ENCODE assay signal across 27 cellular contexts in the genomic region with DNA sequence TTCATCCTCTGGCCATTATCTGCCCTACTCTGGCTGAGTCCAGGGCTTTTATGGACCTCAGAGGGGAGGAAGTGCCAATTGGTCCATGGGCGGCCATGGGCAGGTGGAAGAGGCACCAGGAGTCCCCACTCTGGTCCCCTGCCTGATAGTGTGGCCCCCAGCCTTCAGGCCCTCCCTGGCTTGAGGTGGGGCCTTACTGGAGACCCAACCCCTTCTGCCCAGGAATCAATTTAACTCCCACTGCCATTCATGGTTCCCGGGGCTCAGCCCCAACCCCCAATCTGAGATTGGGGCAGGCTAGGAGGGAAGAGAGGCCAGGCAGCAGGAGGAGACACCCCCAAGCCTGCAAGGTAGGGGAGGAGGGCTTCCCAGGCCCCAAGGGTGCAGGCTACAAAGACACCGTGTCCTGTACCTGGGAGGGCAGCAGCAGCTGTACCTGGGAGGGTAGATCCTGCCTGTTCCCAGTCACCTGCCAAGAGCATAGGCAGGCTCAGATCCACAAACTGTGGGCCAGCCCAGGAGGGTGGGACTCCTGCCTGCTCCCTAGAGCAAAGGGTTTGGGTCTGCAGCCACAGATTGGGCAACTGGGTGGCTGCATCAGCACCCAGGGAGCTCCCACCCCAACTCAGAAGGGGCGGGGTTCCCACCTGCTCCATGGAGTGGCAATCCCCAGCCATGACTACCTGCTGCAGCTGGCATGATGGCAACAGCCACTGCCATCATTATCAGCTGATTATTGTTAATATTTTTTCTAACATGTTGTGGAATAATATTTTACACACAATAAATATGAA.
"Had no signal": no experiment of that assay in that cellular context is flagged by ENCODE, and none has a peak within 500 bp of the region (broad histone marks: within the 10 kb centered on the region; RNA-seq: fewer than 3 reads in every experiment).

No MANE protein-coding gene starts in this region.

- ATAC-seq: left cardiac atrium; left lung; naive thymus-derived CD4-positive, alpha-beta T cell; psoas muscle had no signal

- H3K4me3 Mint-ChIP-seq: naive thymus-derived CD4-positive, alpha-beta T cell; nephron; neural progenitor cell had no signal

- H3K27me3 ChIP-seq: esophagus squamous epithelium, heart right ventricle, left lung, neural progenitor cell, testis, tibial nerve, upper lobe of left lung, uterus had no signal

- H3K4me3 ChIP-seq: coronary artery, esophagus squamous epithelium, heart right ventricle, left lung, neural progenitor cell, psoas muscle, skin epidermis, testis, tibial nerve, upper lobe of left lung, uterus had no signal

- H3K9me3 ChIP-seq: esophagus squamous epithelium, heart right ventricle, psoas muscle, testis, upper lobe of left lung, uterus had no signal

- H3K27ac ChIP-seq: coronary artery, esophagus squamous epithelium, heart right ventricle, left lung, neural progenitor cell, psoas muscle, skin epidermis, testis, tibial nerve, upper lobe of left lung, uterus had no signal

- H3K36me3 Mint-ChIP-seq: naive thymus-derived CD4-positive, alpha-beta T cell; neural progenitor cell had no signal

- H3K9me3 Mint-ChIP-seq: naive thymus-derived CD4-positive, alpha-beta T cell; nephron; neural progenitor cell had no signal

- H3K27me3 Mint-ChIP-seq: naive thymus-derived CD4-positive, alpha-beta T cell had no signal

- H3K27ac Mint-ChIP-seq: naive thymus-derived CD4-positive, alpha-beta T cell; nephron; neural progenitor cell had no signal

- H3K4me1 Mint-ChIP-seq: nephron, neural progenitor cell had no signal

- DNase-seq: dermis blood vessel endothelial cell; effector memory CD4-positive, alpha-beta T cell; esophagus squamous epithelium; foreskin melanocyte; glutamatergic neuron; heart right ventricle; hippocampal formation; left cardiac atrium; left lung; mammary epithelial cell; mesendoderm; midbrain; naive thymus-derived CD4-positive, alpha-beta T cell; nucleus accumbens; psoas muscle; stimulated activated CD4-positive, alpha-beta T cell treated with anti-CD3 and anti-CD28 coated beads, Interleukin-15, amount 100 ng/mL, for 24 hours; stimulated activated CD4-positive, alpha-beta T cell treated with anti-CD3 and anti-CD28 coated beads, Interleukin-2, amount 100 ng/mL, for 48 hours; stimulated activated naive CD4-positive, alpha-beta T cell; substantia nigra; testis; upper lobe of left lung; uterus had no signal

- H3K36me3 ChIP-seq: esophagus squamous epithelium, heart right ventricle, left lung, neural progenitor cell, tibial nerve, upper lobe of left lung, uterus had no signal

- H3K4me1 ChIP-seq: esophagus squamous epithelium, left lung, neural progenitor cell, psoas muscle, tibial nerve, uterus had no signal
